8 cellular contexts compared by ENCODE assay signal in genomic region chr3:47163023-47163989, GRCh38. TPM values are rescaled to one million over a fixed set of nuclear protein-coding genes. Genes with fewer than 3 reads are reported as not detected.
DNase-seq lines count a peak whose midpoint lies in the region; ATAC-seq and TF ChIP-seq lines count a peak whose summit lies in the region.

No MANE protein-coding gene starts in this region.

- peak overlapping the region; percentile 95 for H3K9ac ChIP-seq in neural progenitor cell

- H3K27ac ChIP-seq in Panc1 (ENCODE audit: low read length): peak overlapping the region; percentile 88
- H3K27ac ChIP-seq in neural progenitor cell: peak overlapping the region; percentile 96
- peak overlapping the region; percentile 92 to 99 (median 96) for H3K27ac ChIP-seq in stomach

- no TSS peak for BruUV-seq in Panc1 (replicated peaks; lab: Mats Ljungman, UMichigan)

- TF ChIP-seq CTCF in Panc1 (IDR thresholded peaks at IDR 0.05) (no peak), foreskin fibroblast (IDR thresholded peaks at IDR 0.05; ENCODE audit: low read depth, low read length) (no peak), neural progenitor cell (IDR thresholded peaks at IDR 0.05) (no peak), stomach (IDR thresholded peaks at IDR 0.05) (no peak)

- in situ Hi-C loops in Panc1 (cut with HindIII; ENCODE audit: low pct_unique_long_range_greater_than_20kb, low sequenced_read_pairs): no loop called here

- no peak for TF ChIP-seq POLR2A in stomach (IDR thresholded peaks at IDR 0.05)

- intact Hi-C loops in Panc1 (cut with micrococcal nuclease; ENCODE audit: unreplicated experiment) (no loop called here), stomach (cut with DNase I; ENCODE audit: low total_unique reads) (no loop called here)

- DNase-seq in SKM-1 treated with dmso at 0.1 percent for 144 hours (lab: John Stamatoyannopoulos, UW; ENCODE audit: unreplicated experiment) (peak; percentile 27), SKM-1 (lab: John Stamatoyannopoulos, UW; ENCODE audit: unreplicated experiment) (no peak), Panc1 (ENCODE audit: low read depth, low spot score) (no peak), foreskin fibroblast (peak in 1 of 2 donors; percentile 53), neural progenitor cell (ENCODE audit: low spot score) (no peak), stomach (peak; percentile 48)
- DNase-seq in activated effector memory CD4-positive, alpha-beta T cell treated with anti-CD3 and anti-CD28 coated beads, Interleukin-2, amount 50 U/mL, for 16 hours: peak; percentile 85

- WGBS in stomach, 5 donors: 0 to 1% (median 0%) methylated on average over 23 to 109 of the region's 109 CpGs

- no peaks in the 10 kb centered on the region for H3K27me3 Mint-ChIP-seq in neural progenitor cell (ENCODE audit: insufficient read depth, low read depth)

- peaks cover 47% of the 10 kb centered on the region for H4K20me1 ChIP-seq in neural progenitor cell (ENCODE audit: low read depth)

- H3K27me3 ChIP-seq in Panc1 (ENCODE audit: control insufficient read depth, insufficient read depth, low read length) (no peaks in the 10 kb centered on the region), neural progenitor cell (no peaks in the 10 kb centered on the region), stomach (no peaks in the 10 kb centered on the region)

- TF ChIP-seq EP300 in stomach (IDR thresholded peaks at IDR 0.05): no peak

- peaks cover 36% of the 10 kb centered on the region for H3K4me1 Mint-ChIP-seq in neural progenitor cell

- peaks cover 15% of the 10 kb centered on the region for H3K36me3 Mint-ChIP-seq in neural progenitor cell

- H3K4me3 Mint-ChIP-seq in neural progenitor cell: peak overlapping the region; percentile 99

- H3K4me3 ChIP-seq in Panc1 (ENCODE audit: low read depth in 2 of 2, low read length in 2 of 2) (peak overlapping the region; percentile 70 to 82), foreskin fibroblast (ENCODE audit: low read depth in 1 of 2, low read length in 2 of 2) (peak overlapping the region; percentile 78 to 95), neural progenitor cell (peak overlapping the region; percentile 97), stomach (peak overlapping the region; percentile 77 to 95 (median 87))

- H2AFZ ChIP-seq in neural progenitor cell (replicated peaks): peak overlapping the region; percentile 91

- H3K27ac Mint-ChIP-seq in neural progenitor cell: peak overlapping the region; percentile 98

- H3K9me3 ChIP-seq in Panc1 (ENCODE audit: control insufficient read depth, insufficient read depth, low read depth, low read length) (no peaks in the 10 kb centered on the region), neural progenitor cell (ENCODE audit: low read depth) (no peaks in the 10 kb centered on the region), stomach (no peaks in the 10 kb centered on the region)

- peaks cover 93% of the 10 kb centered on the region for H3K79me2 ChIP-seq in neural progenitor cell (ENCODE audit: low read depth)

- POLR2A ChIA-PET in Panc1 (lab: Charles Lee): interaction anchor here (0.7 kb wide), 1 partner anchor 52 kb away, joined by 9 read pairs; no protein-coding TSS in a partner anchor

- CTCF ChIA-PET in Panc1 (lab: Charles Lee): interaction anchor here (0.6 kb wide), 1 partner anchor 14 kb away, joined by 10 read pairs; no protein-coding TSS in a partner anchor

- ATAC-seq in HG03066 (IDR thresholded peaks at IDR 0.05; ENCODE audit: low read depth, unreplicated experiment) (peak; percentile 21), Panc1 (peak; percentile 62)

- H3K4me2 ChIP-seq in neural progenitor cell: peak overlapping the region; percentile 93

- H3K4me1 ChIP-seq in Panc1 (ENCODE audit: control insufficient read depth, insufficient read depth, low read length) (peaks cover 11% of the 10 kb centered on the region; the same call in 1 of the 2 replicates), neural progenitor cell (peaks cover 25% of the 10 kb centered on the region), stomach (peaks cover 51 to 67% (median 61%) of the 10 kb centered on the region in 4 donors)

- H3F3A ChIP-seq in neural progenitor cell (ENCODE audit: low read depth): peaks cover 28% of the 10 kb centered on the region

- peaks cover 3% of the 10 kb centered on the region; the same call in 1 of the 2 replicates for H3K36me3 ChIP-seq in Panc1 (ENCODE audit: control insufficient read depth, insufficient read depth, low read length)
- H3K36me3 ChIP-seq in neural progenitor cell: no peaks in the 10 kb centered on the region
- H3K36me3 ChIP-seq in stomach: no peaks in the 10 kb centered on the region

- H3K9me3 Mint-ChIP-seq in neural progenitor cell: peaks cover 2% of the 10 kb centered on the region

RNA-seq across cellular contexts. Expression of gene SETD2, which starts 0.6 kb away (rescaled TPM):
- total RNA-seq in Panc1 (2021; ENCODE audit: unreplicated experiment) (32.6 TPM), neural progenitor cell (ENCODE audit: low replicate concordance) (35.4 and 46.0 TPM in 2 replicates), stomach (10 to 100 TPM; 55.4 to 96.2 (median 84.3) TPM)
- 15.0 TPM for polyA plus RNA-seq in Panc1 (2012; ENCODE audit: insufficient read length)
- 10 to 100 TPM in 1 of 3 donors, 1 to 10 TPM in 2; 9.3 to 10.7 (median 10.0) TPM for polyA plus RNA-seq in stomach

Comparison
In these comparisons a context has a peak if more than half of its experiments do, and no peak if none do; other contexts are left out.
1. DNase-seq: peak in SKM-1 treated with dmso at 0.1 percent for 144 hours (single experiment), activated effector memory CD4-positive, alpha-beta T cell treated with anti-CD3 and anti-CD28 coated beads, Interleukin-2, amount 50 U/mL, for 16 hours (single experiment) and stomach (single experiment); none in SKM-1 (single experiment), Panc1 (single experiment) and neural progenitor cell (single experiment).
2. Peak in every context shown above with its lines, with median percentiles within 50 percentile points of each other: H3K27ac ChIP-seq and H3K4me3 ChIP-seq.